In the genomic region with DNA sequence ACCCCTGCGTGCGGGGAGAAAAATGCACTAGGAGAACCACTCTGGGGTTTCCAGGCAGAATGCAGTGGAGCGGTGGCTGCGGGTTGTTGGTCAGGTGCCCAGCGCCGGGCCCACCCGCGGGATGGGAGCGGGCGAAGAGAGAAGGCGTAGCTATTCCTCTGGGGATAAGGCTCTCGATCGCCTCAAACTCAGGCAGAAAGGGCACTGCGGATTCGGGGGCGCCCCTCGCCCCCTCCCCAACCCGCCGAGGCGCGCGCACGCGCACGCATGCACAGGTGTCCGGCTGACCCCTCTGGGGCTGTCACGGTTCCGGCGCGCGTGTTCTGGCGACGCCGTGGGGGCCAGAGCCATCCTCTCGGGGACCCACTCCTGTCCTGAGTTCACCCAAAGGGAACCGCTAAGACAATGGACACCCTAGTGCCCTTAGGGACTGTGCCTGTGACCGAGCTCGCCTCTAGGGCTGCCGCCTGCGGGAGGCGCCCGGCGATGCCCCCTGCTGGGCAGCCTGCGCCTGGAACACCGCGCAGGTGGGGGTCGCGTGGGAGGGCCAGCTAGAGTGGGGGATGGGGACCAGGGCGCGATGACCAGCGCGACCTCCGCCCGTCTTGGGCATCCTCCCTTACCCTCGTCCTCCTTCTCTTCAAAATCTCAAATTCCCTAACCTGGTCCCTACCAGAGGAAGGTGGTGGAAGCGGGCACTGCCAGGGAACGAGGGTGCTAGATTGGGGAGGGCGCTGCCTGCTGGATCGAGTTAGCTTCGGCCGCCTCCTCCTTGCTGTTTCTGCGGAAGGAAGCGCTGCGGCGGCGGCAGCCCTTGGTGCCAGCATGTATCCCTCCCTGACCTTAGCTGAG, we compare ENCODE assay signal across 8 cellular contexts. TPM values are rescaled to one million over a fixed set of nuclear protein-coding genes. Genes with fewer than 3 reads are reported as not detected.
A peak's percentile ranks its signal among the peaks of the same experiment; 100 is the strongest.
DNase-seq lines count a peak whose midpoint lies in the region; ATAC-seq, FAIRE-seq and TF ChIP-seq lines count a peak whose summit lies in the region.

No MANE protein-coding gene starts in this region.

- intact Hi-C loops in endothelial cell of umbilical vein (cut with micrococcal nuclease) = loop anchor here (2.0 kb wide), 2 partner anchors 28 to 64 kb away; partner anchors contain the start of gene CBX4

- H3K27me3 ChIP-seq in Loucy (ENCODE audit: insufficient read depth, low read length, poor library complexity, severe bottlenecking) = no peaks in the 10 kb centered on the region
- peaks cover 65 to 82% of the 10 kb centered on the region in 2 experiments for H3K27me3 ChIP-seq in endothelial cell of umbilical vein (ENCODE audit: control insufficient read depth in 2 of 2, insufficient read depth in 2 of 2, low read length in 2 of 2)

- H3K27me3 Mint-ChIP-seq in nephron progenitor cell (ENCODE audit: low read depth, poor library complexity) = peaks cover 87% of the 10 kb centered on the region

- H3K9ac ChIP-seq in Loucy (ENCODE audit: low read depth, low read length, poor library complexity, severe bottlenecking) = peak overlapping the region; percentile 98
- H3K9ac ChIP-seq in endothelial cell of umbilical vein (replicated peaks; ENCODE audit: extremely low read depth, insufficient read depth, low read length) = no peak overlapping the region

- H3K4me1 ChIP-seq in Loucy (ENCODE audit: insufficient read depth, low read length, poor library complexity, severe bottlenecking) = peaks cover 39% of the 10 kb centered on the region
- H3K4me1 ChIP-seq in endothelial cell of umbilical vein (ENCODE audit: control insufficient read depth, extremely low read depth, insufficient read depth, low read length) = peaks cover 8% of the 10 kb centered on the region

- peak overlapping the region; percentile 100 for H3K4me2 ChIP-seq in Loucy (ENCODE audit: low read depth, low read length, poor library complexity, severe bottlenecking)
- H3K4me2 ChIP-seq in endothelial cell of umbilical vein (ENCODE audit: insufficient read depth, low read length) = no peak overlapping the region

- H3K36me3 ChIP-seq in Loucy (ENCODE audit: insufficient read depth, low read length) = no peaks in the 10 kb centered on the region
- no peaks in the 10 kb centered on the region for H3K36me3 ChIP-seq in endothelial cell of umbilical vein (ENCODE audit: control insufficient read depth in 2 of 2, extremely low read depth in 1 of 2, insufficient read depth in 2 of 2, low read length in 2 of 2)

- dilution Hi-C loops in endothelial cell of umbilical vein (cut with MboI; ENCODE audit: extremely low pct_ligation_motif_present, low sequenced_read_pairs) = no loop called here

- H3K4me3 ChIP-seq in Loucy (ENCODE audit: low read length, poor library complexity, severe bottlenecking) (peak overlapping the region; percentile 80), endothelial cell of umbilical vein (replicated peaks in 1 of 3; ENCODE audit: insufficient read depth in 1 of 3, low read depth in 1 of 3, low read length in 3 of 3) (no peak overlapping the region)

- no peak for TF ChIP-seq POLR2A in endothelial cell of umbilical vein (IDR thresholded peaks at IDR 0.05; ENCODE audit: low read depth, low read length)

- in situ Hi-C loops in SK-MEL-5 (cut with HindIII; ENCODE audit: low pct_unique_long_range_greater_than_20kb, low sequenced_read_pairs) = no loop called here

- no peak for ATAC-seq in GM21786 (IDR thresholded peaks at IDR 0.05; ENCODE audit: unreplicated experiment)
- ATAC-seq in HG02870 (IDR thresholded peaks at IDR 0.05; ENCODE audit: unreplicated experiment) = no peak

- no peaks in the 10 kb centered on the region for H3K9me3 Mint-ChIP-seq in nephron progenitor cell

- peak; percentile 62 for DNase-seq in activated CD4-positive, alpha-beta T cell treated with anti-CD3 and anti-CD28 coated beads for 48 hours
- DNase-seq in activated CD4-positive, alpha-beta T cell treated with anti-CD3 and anti-CD28 coated beads, Interleukin-2, amount 50 U/mL, for 4 hours = no peak
- DNase-seq in SK-MEL-5 (ENCODE audit: low read depth, low spot score) = peak; percentile 74
- DNase-seq in endothelial cell of umbilical vein (ENCODE audit: low read depth, low spot score) = peak; percentile 33
- DNase-seq in nephron progenitor cell = peak; percentile 62

- no peak overlapping the region for H3K27ac ChIP-seq in endothelial cell of umbilical vein (ENCODE audit: insufficient read depth, low read depth, low read length)

- H3K79me2 ChIP-seq in Loucy (ENCODE audit: insufficient read depth, low read length) (peaks cover 20% of the 10 kb centered on the region; the same call in 1 of the 2 replicates), endothelial cell of umbilical vein (ENCODE audit: control insufficient read depth, insufficient read depth, low read length) (no peaks in the 10 kb centered on the region)

- no peak overlapping the region for H3K27ac Mint-ChIP-seq in nephron progenitor cell

- no TSS peak for BruUV-seq in endothelial cell of umbilical vein (replicated peaks; lab: Mats Ljungman, UMichigan)

- peak; percentile 66 for FAIRE-seq in endothelial cell of umbilical vein (lab: Jason Lieb, UNC)

- no peaks in the 10 kb centered on the region for H3K9me1 ChIP-seq in endothelial cell of umbilical vein (replicated peaks; ENCODE audit: control insufficient read depth, extremely low read depth, insufficient read depth, low read length)

- 0 out of 2 replicates have a peak, but pooled peaks cover 6% of the 10 kb centered on the region for H3F3A ChIP-seq in Loucy (ENCODE audit: low read depth)

- H2AFZ ChIP-seq in Loucy (ENCODE audit: low read length) (peak overlapping the region; percentile 64), endothelial cell of umbilical vein (ENCODE audit: low read depth, low read length) (no peak overlapping the region)

- H3K4me3 Mint-ChIP-seq in nephron progenitor cell = peak overlapping the region; percentile 77

- H4K20me1 ChIP-seq in Loucy (ENCODE audit: insufficient read depth, low read length, poor library complexity, severe bottlenecking) (no peaks in the 10 kb centered on the region), endothelial cell of umbilical vein (replicated peaks; ENCODE audit: control insufficient read depth, extremely low read depth, insufficient read depth, low read length) (no peaks in the 10 kb centered on the region)

- TF ChIP-seq CTCF in Loucy (conservative IDR thresholded peaks at IDR 0.05; ENCODE audit: low read length) = peak; percentile 91
- TF ChIP-seq CTCF in endothelial cell of umbilical vein (IDR thresholded peaks at IDR 0.05; ENCODE audit: extremely low read depth in 1 of 2, insufficient read depth in 1 of 2, low read depth in 1 of 2, low read length in 2 of 2) = peak; percentile 65 to 91
- TF ChIP-seq CTCF in nephron progenitor cell (IDR thresholded peaks at IDR 0.05) = peak; percentile 46

- no peaks in the 10 kb centered on the region for H3K36me3 Mint-ChIP-seq in nephron progenitor cell (ENCODE audit: low read depth)

- no peaks in the 10 kb centered on the region for H3K9me3 ChIP-seq in Loucy (ENCODE audit: insufficient read depth, low read depth, low read length)
- no peaks in the 10 kb centered on the region for H3K9me3 ChIP-seq in endothelial cell of umbilical vein (replicated peaks; ENCODE audit: control insufficient read depth, insufficient read depth, low read length)

- POLR2A ChIA-PET in endothelial cell of umbilical vein (lab: Charles Lee) = interaction anchor here (1.3 kb wide), 1 partner anchor 14 kb away, joined by 3 read pairs; the partner anchor contains the start of gene CBX8

- CTCF ChIA-PET in endothelial cell of umbilical vein (lab: Charles Lee) = interaction anchor here (0.6 to 6.1 kb wide), 20 partner anchors 8 to 71 kb away, joined by 3 to 59 read pairs (median 6); partner anchors contain the start of genes CBX4 and CBX8

- no peaks in the 10 kb centered on the region for H3K9me2 ChIP-seq in Loucy (replicated peaks; ENCODE audit: low read depth, low read length)

- peaks cover 37% of the 10 kb centered on the region for H3K4me1 Mint-ChIP-seq in nephron progenitor cell

RNA-seq across cellular contexts. Expression of gene CBX8, which starts 14.4 kb away (rescaled TPM):
- total RNA-seq in SK-MEL-5 (2014; rRNA removed; shearing (Covaris generic)) = 31.3 and 34.4 TPM in 2 replicates
- polyA plus RNA-seq in SK-MEL-5 (2015; cell fraction: cytosol; rRNA removed) = 16.1 and 27.3 TPM in 2 replicates
- polyA plus RNA-seq in SK-MEL-5 (2015; cell fraction: nucleus; rRNA removed) = 30.6 and 35.7 TPM in 2 replicates
- total RNA-seq in endothelial cell of umbilical vein = 3.1 TPM in 2 replicates
- polyA plus RNA-seq in endothelial cell of umbilical vein = 0.49 and 0.69 TPM in 2 replicates
- 0.28 and 0.41 TPM in 2 replicates for polyA plus RNA-seq in endothelial cell of umbilical vein (2011; cell fraction: cytosol; rRNA removed)
- 0.40 and 1.1 TPM in 2 replicates for polyA plus RNA-seq in endothelial cell of umbilical vein (2011; cell fraction: nucleus; rRNA removed)
- polyA plus RNA-seq in endothelial cell of umbilical vein (2012) = 1.4 and 1.8 TPM in 2 replicates
- 0.25 and 1.1 TPM in 2 replicates for polyA minus RNA-seq in endothelial cell of umbilical vein
- 2.4 TPM for polyA minus RNA-seq in endothelial cell of umbilical vein (2011; cell fraction: cytosol; rRNA and poly(A)+ RNA removed)
- 0.19 and 0.34 TPM in 2 replicates for polyA minus RNA-seq in endothelial cell of umbilical vein (2011; cell fraction: nucleus; rRNA and poly(A)+ RNA removed)

RNA-seq across cellular contexts. Expression of gene CBX4, which starts 28.0 kb away (rescaled TPM):
- 120 and 128 TPM in 2 replicates for total RNA-seq in SK-MEL-5 (2014; rRNA removed; shearing (Covaris generic))
- 243 and 286 TPM in 2 replicates for polyA plus RNA-seq in SK-MEL-5 (2015; cell fraction: cytosol; rRNA removed)
- polyA plus RNA-seq in SK-MEL-5 (2015; cell fraction: nucleus; rRNA removed) = 260 and 320 TPM in 2 replicates
- 12.3 TPM in 2 replicates for total RNA-seq in endothelial cell of umbilical vein
- polyA plus RNA-seq in endothelial cell of umbilical vein = 7.0 and 9.3 TPM in 2 replicates
- polyA plus RNA-seq in endothelial cell of umbilical vein (2011; cell fraction: cytosol; rRNA removed) = 3.9 and 5.3 TPM in 2 replicates
- 4.6 and 5.5 TPM in 2 replicates for polyA plus RNA-seq in endothelial cell of umbilical vein (2011; cell fraction: nucleus; rRNA removed)
- polyA plus RNA-seq in endothelial cell of umbilical vein (2012) = 3.4 and 5.9 TPM in 2 replicates
- polyA minus RNA-seq in endothelial cell of umbilical vein = 2.9 and 3.6 TPM in 2 replicates
- polyA minus RNA-seq in endothelial cell of umbilical vein (2011; cell fraction: cytosol; rRNA and poly(A)+ RNA removed) = 36.5 TPM
- polyA minus RNA-seq in endothelial cell of umbilical vein (2011; cell fraction: nucleus; rRNA and poly(A)+ RNA removed) = 2.4 and 3.1 TPM in 2 replicates

RNA-seq across cellular contexts. Expression of gene CBX2, which starts 33.3 kb away (rescaled TPM):
- 18.0 and 18.4 TPM in 2 replicates for total RNA-seq in SK-MEL-5 (2014; rRNA removed; shearing (Covaris generic))
- polyA plus RNA-seq in SK-MEL-5 (2015; cell fraction: cytosol; rRNA removed) = 24.5 and 29.7 TPM in 2 replicates
- polyA plus RNA-seq in SK-MEL-5 (2015; cell fraction: nucleus; rRNA removed) = 59.6 and 70.5 TPM in 2 replicates
- total RNA-seq in endothelial cell of umbilical vein = 19.8 and 20.0 TPM in 2 replicates
- polyA plus RNA-seq in endothelial cell of umbilical vein = 10.5 and 12.6 TPM in 2 replicates
- polyA plus RNA-seq in endothelial cell of umbilical vein (2011; cell fraction: cytosol; rRNA removed) = 8.4 and 9.0 TPM in 2 replicates
- 11.0 and 11.7 TPM in 2 replicates for polyA plus RNA-seq in endothelial cell of umbilical vein (2011; cell fraction: nucleus; rRNA removed)
- 9.3 and 9.8 TPM in 2 replicates for polyA plus RNA-seq in endothelial cell of umbilical vein (2012)
- polyA minus RNA-seq in endothelial cell of umbilical vein = 11.0 and 12.1 TPM in 2 replicates
- 23.6 TPM for polyA minus RNA-seq in endothelial cell of umbilical vein (2011; cell fraction: cytosol; rRNA and poly(A)+ RNA removed)
- polyA minus RNA-seq in endothelial cell of umbilical vein (2011; cell fraction: nucleus; rRNA and poly(A)+ RNA removed) = 3.8 and 6.0 TPM in 2 replicates

Comparison
In these comparisons a context has a peak if more than half of its experiments do, and no peak if none do; other contexts are left out.
1. DNase-seq: peak in activated CD4-positive, alpha-beta T cell treated with anti-CD3 and anti-CD28 coated beads for 48 hours (single experiment), SK-MEL-5 (single experiment), endothelial cell of umbilical vein (single experiment) and nephron progenitor cell (single experiment); none in activated CD4-positive, alpha-beta T cell treated with anti-CD3 and anti-CD28 coated beads, Interleukin-2, amount 50 U/mL, for 4 hours (0 of 2).
2. Peak in every context shown above with its lines, with median percentiles within 50 percentile points of each other: CTCF ChIP-seq.